1 cellular context compared by ENCODE assay signal in the genomic region with DNA sequence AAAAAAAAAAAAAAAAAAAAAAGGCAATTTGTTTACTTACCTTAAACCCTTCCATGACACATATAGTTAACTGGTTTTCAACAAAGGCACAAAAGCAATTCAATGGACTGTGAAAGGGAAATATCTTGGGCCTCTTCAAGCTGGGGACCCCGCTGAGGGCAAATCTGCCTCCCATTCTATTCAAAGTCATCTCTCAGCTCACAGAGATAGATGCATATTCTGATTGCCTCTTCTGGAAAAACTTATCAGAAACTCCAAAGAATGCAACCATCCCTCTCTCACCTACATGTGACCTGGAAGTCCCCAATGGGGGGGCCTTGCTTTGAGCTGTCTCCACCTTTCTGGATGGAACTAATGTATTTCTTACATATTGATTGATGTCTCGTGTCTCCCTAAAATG.
TF ChIP-seq lines count a peak whose summit lies in the region.

No MANE protein-coding gene starts in this region.

TF ChIP-seq in WTC11, 78 proteins besides CTCF, POLR2A, EP300 and RAD21 (continued from another document):
- TF ChIP-seq, protein P1, sequence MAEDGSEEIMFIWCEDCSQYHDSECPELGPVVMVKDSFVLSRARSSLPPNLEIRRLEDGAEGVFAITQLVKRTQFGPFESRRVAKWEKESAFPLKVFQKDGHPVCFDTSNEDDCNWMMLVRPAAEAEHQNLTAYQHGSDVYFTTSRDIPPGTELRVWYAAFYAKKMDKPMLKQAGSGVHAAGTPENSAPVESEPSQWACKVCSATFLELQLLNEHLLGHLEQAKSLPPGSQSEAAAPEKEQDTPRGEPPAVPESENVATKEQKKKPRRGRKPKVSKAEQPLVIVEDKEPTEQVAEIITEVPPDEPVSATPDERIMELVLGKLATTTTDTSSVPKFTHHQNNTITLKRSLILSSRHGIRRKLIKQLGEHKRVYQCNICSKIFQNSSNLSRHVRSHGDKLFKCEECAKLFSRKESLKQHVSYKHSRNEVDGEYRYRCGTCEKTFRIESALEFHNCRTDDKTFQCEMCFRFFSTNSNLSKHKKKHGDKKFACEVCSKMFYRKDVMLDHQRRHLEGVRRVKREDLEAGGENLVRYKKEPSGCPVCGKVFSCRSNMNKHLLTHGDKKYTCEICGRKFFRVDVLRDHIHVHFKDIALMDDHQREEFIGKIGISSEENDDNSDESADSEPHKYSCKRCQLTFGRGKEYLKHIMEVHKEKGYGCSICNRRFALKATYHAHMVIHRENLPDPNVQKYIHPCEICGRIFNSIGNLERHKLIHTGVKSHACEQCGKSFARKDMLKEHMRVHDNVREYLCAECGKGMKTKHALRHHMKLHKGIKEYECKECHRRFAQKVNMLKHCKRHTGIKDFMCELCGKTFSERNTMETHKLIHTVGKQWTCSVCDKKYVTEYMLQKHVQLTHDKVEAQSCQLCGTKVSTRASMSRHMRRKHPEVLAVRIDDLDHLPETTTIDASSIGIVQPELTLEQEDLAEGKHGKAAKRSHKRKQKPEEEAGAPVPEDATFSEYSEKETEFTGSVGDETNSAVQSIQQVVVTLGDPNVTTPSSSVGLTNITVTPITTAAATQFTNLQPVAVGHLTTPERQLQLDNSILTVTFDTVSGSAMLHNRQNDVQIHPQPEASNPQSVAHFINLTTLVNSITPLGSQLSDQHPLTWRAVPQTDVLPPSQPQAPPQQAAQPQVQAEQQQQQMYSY (CRISPR knock-in tag; IDR thresholded peaks at IDR 0.05) = no peak
- no peak for TF ChIP-seq EMX1 (CRISPR knock-in tag; IDR thresholded peaks at IDR 0.05)
